Comparison of ENCODE assay signal across 9 cellular contexts in genomic region chr7:151013728-151014497, GRCh38. TPM values are rescaled to one million over a fixed set of nuclear protein-coding genes. Genes with fewer than 3 reads are reported as not detected.
DNase-seq lines count a peak whose midpoint lies in the region; ATAC-seq and TF ChIP-seq lines count a peak whose summit lies in the region.
"Had no signal": no experiment of that assay in that cellular context is flagged by ENCODE, and none has a peak within 500 bp of the region (broad histone marks: within the 10 kb centered on the region; RNA-seq: fewer than 3 reads in every experiment).

No MANE protein-coding gene starts in this region.

- H3K4me1 ChIP-seq in breast epithelium (peaks cover 7 to 8% of the 10 kb centered on the region in 2 donors), uterus (peaks cover 0 to 16% of the 10 kb centered on the region in 2 donors)

- POLR2A ChIA-PET in MCF 10A (lab: Yijun Ruan, JAX): no interaction called here

- BruUV-seq in MCF 10A (replicated peaks; lab: Mats Ljungman, UMichigan): no TSS peak

- H3K27ac ChIP-seq in breast epithelium (peak overlapping the region in 1 of 2 donors; percentile 21), uterus (no peak overlapping the region)
- H3K27ac ChIP-seq: ovary had no signal

- no peak overlapping the region for H3K4me3 Mint-ChIP-seq in MCF 10A (ENCODE audit: unreplicated experiment)
- H3K4me3 Mint-ChIP-seq in glutamatergic neuron (ENCODE audit: unreplicated experiment): peak overlapping the region; percentile 84

- H3K36me3 Mint-ChIP-seq in MCF 10A (ENCODE audit: insufficient read depth, unreplicated experiment) (no peaks in the 10 kb centered on the region), glutamatergic neuron (ENCODE audit: unreplicated experiment) (no peaks in the 10 kb centered on the region)

- DNase-seq in breast epithelium (ENCODE audit: low spot score in 2 of 2) (peak; percentile 72), MCF 10A (ENCODE audit: unreplicated experiment) (no peak), RPMI7951 (ENCODE audit: low read depth) (peak; percentile 81), glutamatergic neuron (peak; percentile 96), retina (peak; percentile 90), uterus (peak; percentile 35 to 54)
- peak; percentile 86 for DNase-seq in activated naive CD4-positive, alpha-beta T cell treated with Interleukin-2 at 50 U/mL for 16 hours

- H3K27ac Mint-ChIP-seq in MCF 10A (ENCODE audit: low read depth, unreplicated experiment) (no peak overlapping the region), glutamatergic neuron (ENCODE audit: unreplicated experiment) (no peak overlapping the region)

- CTCF ChIA-PET in MCF 10A (lab: Yijun Ruan, JAX): interaction anchor here (0.5 to 1.9 kb wide), 4 partner anchors 16 to 1634 kb away, joined by 3 to 8 read pairs (median 4); no protein-coding TSS in a partner anchor

- H3K36me3 ChIP-seq in breast epithelium (no peaks in the 10 kb centered on the region), uterus (no peaks in the 10 kb centered on the region)
- H3K36me3 ChIP-seq: ovary had no signal

- intact Hi-C loops in breast epithelium (cut with DNase I; ENCODE audit: low total_unique reads) (loop anchor here (10.0 kb wide), 1 partner anchor 101 kb away; no protein-coding TSS in a partner anchor), MCF 10A (cut with micrococcal nuclease) (no loop called here), uterus (cut with DNase I; ENCODE audit: low total_unique reads) (no loop called here)

- H3K9me3 ChIP-seq in breast epithelium (no peaks in the 10 kb centered on the region), uterus (no peaks in the 10 kb centered on the region)
- H3K9me3 ChIP-seq: ovary had no signal

- H3K4me3 ChIP-seq in breast epithelium (peak overlapping the region; percentile 9 to 67 (median 47)), uterus (no peak overlapping the region)
- H3K4me3 ChIP-seq: ovary had no signal

- ATAC-seq in HG03139 (IDR thresholded peaks at IDR 0.05; ENCODE audit: unreplicated experiment): no peak

- H3K4me1 Mint-ChIP-seq in MCF 10A (ENCODE audit: insufficient read depth, unreplicated experiment) (peaks cover 21% of the 10 kb centered on the region), glutamatergic neuron (ENCODE audit: low read depth, unreplicated experiment) (peaks cover 15% of the 10 kb centered on the region)

- no peak for TF ChIP-seq POLR2A in breast epithelium (IDR thresholded peaks at IDR 0.05)
- no peak for TF ChIP-seq POLR2A in uterus (IDR thresholded peaks at IDR 0.05)

- H3K27me3 Mint-ChIP-seq in MCF 10A (ENCODE audit: insufficient read depth, unreplicated experiment): peaks cover 12% of the 10 kb centered on the region
- peaks cover 20% of the 10 kb centered on the region for H3K27me3 Mint-ChIP-seq in glutamatergic neuron (ENCODE audit: unreplicated experiment)

- H3K27me3 ChIP-seq in breast epithelium (peaks cover 6 to 63% of the 10 kb centered on the region in 2 donors), uterus (peaks cover 5 to 7% of the 10 kb centered on the region in 2 donors)
- H3K27me3 ChIP-seq: ovary had no signal

- H3K9me3 Mint-ChIP-seq in MCF 10A (ENCODE audit: unreplicated experiment) (no peaks in the 10 kb centered on the region), glutamatergic neuron (ENCODE audit: unreplicated experiment) (peaks cover 15% of the 10 kb centered on the region)

- TF ChIP-seq CTCF in breast epithelium (IDR thresholded peaks at IDR 0.05) (peak in 1 of 3 donors; percentile 20), MCF 10A (IDR thresholded peaks at IDR 0.05; ENCODE audit: unreplicated experiment) (no peak), glutamatergic neuron (IDR thresholded peaks at IDR 0.05; ENCODE audit: partially characterized antibody, unreplicated experiment) (no peak), uterus (IDR thresholded peaks at IDR 0.05) (no peak)

RNA-seq across cellular contexts. Expression of gene ATG9B, which starts 10.4 kb away (rescaled TPM):
- 1 to 10 TPM in 1 of 3 donors, under 1 TPM in 1, not detected in 1; 0.44 to 2.0 TPM for total RNA-seq in breast epithelium
- total RNA-seq in MCF 10A (2022): 0.12 and 0.29 TPM in 2 replicates
- total RNA-seq in RPMI7951 (2014; rRNA removed; shearing (Covaris generic)): 0.24 TPM in 1 of 2 replicates, not detected in the other
- total RNA-seq in glutamatergic neuron (ENCODE audit: unreplicated experiment): 9.4 TPM
- 1 to 10 TPM in 1 of 4 donors, under 1 TPM in 2, not detected in 1; 0.55 to 1.5 (median 0.76) TPM for total RNA-seq in uterus

RNA-seq across cellular contexts. Expression of gene ABCB8, which starts 14.3 kb away (rescaled TPM):
- total RNA-seq in breast epithelium: 10 to 100 TPM; 14.7 to 19.3 (median 17.6) TPM
- total RNA-seq in MCF 10A (2022): 73.4 and 76.1 TPM in 2 replicates
- total RNA-seq in RPMI7951 (2014; rRNA removed; shearing (Covaris generic)): 26.9 and 27.8 TPM in 2 replicates
- 57.1 TPM for total RNA-seq in glutamatergic neuron (ENCODE audit: unreplicated experiment)
- 10 to 100 TPM; 18.7 to 54.3 (median 26.0) TPM for total RNA-seq in uterus

RNA-seq across cellular contexts. Expression of gene NOS3, which starts 23.1 kb away (rescaled TPM):
- total RNA-seq in breast epithelium (10 to 100 TPM in 1 of 3 donors, 1 to 10 TPM in 2; 3.8 to 35.1 (median 5.1) TPM), MCF 10A (2022) (0.20 and 0.30 TPM in 2 replicates), glutamatergic neuron (ENCODE audit: unreplicated experiment) (0.86 TPM), uterus (10 to 100 TPM in 2 of 4 donors, 1 to 10 TPM in 2; 6.6 to 50.1 (median 15.8) TPM)
- total RNA-seq in RPMI7951 (2014; rRNA removed; shearing (Covaris generic)): 0.12 and 0.39 TPM in 2 replicates

RNA-seq across cellular contexts. Expression of gene ASIC3, which starts 34.4 kb away (rescaled TPM):
- 1 to 10 TPM; 1.3 to 3.3 (median 2.3) TPM for total RNA-seq in breast epithelium
- total RNA-seq in MCF 10A (2022): 3.9 and 8.8 TPM in 2 replicates
- total RNA-seq in RPMI7951 (2014; rRNA removed; shearing (Covaris generic)): 0.10 and 1.3 TPM in 2 replicates
- total RNA-seq in glutamatergic neuron (ENCODE audit: unreplicated experiment): 10.8 TPM
- 10 to 100 TPM in 1 of 4 donors, 1 to 10 TPM in 2, not detected in 1; 1.0 to 16.8 (median 1.3) TPM for total RNA-seq in uterus

RNA-seq across cellular contexts. Expression of gene KCNH2, which starts 35.8 kb away (rescaled TPM):
- total RNA-seq in breast epithelium (under 1 TPM; under 0.01 to 0.29 (median 0.16) TPM), MCF 10A (2022) (0.09 TPM in 1 of 2 replicates, not detected in the other), glutamatergic neuron (ENCODE audit: unreplicated experiment) (73.7 TPM), uterus (10 to 100 TPM in 3 of 4 donors, 1 to 10 TPM in 1; 9.1 to 51.0 (median 22.8) TPM)
- total RNA-seq in RPMI7951 (2014; rRNA removed; shearing (Covaris generic)): not detected in 2 replicates

Comparison
In these comparisons a context has a peak if more than half of its experiments do, and no peak if none do; other contexts are left out.
1. H3K4me3 ChIP-seq: peak in breast epithelium (3 of 3); none in uterus (0 of 2).